ENCODE assay signal across 16 cellular contexts in genomic region chr20:10314198-10314597, GRCh38.
A peak's percentile ranks its signal among the peaks of the same experiment; 100 is the strongest.
DNase-seq lines count a peak whose midpoint lies in the region; FAIRE-seq and TF ChIP-seq lines count a peak whose summit lies in the region.
"Had no signal": no experiment of that assay in that cellular context is flagged by ENCODE, and none has a peak within 500 bp of the region (broad histone marks: within the 10 kb centered on the region; RNA-seq: fewer than 3 reads in every experiment).

No MANE protein-coding gene starts in this region.

- intact Hi-C loops in kidney (cut with DNase I) = no loop called here

- H3K9me3 Mint-ChIP-seq in osteocyte (ENCODE audit: unreplicated experiment) = peaks cover 3% of the 10 kb centered on the region

- peaks cover 0 to 8% of the 10 kb centered on the region in 2 donors for H3K9me3 ChIP-seq in kidney (ENCODE audit: control insufficient read depth in 1 of 2, low read length in 2 of 2)
- H3K9me3 ChIP-seq: suprapubic skin had no signal

- H3K27me3 Mint-ChIP-seq in osteocyte (ENCODE audit: unreplicated experiment) = no peaks in the 10 kb centered on the region
- H3K27me3 Mint-ChIP-seq: dendritic cell treated with granulocyte-macrophage colony-stimulating factor and Interleukin-4, amounts not matched to agents 40 ng/mL and 50 ng/mL, for 4 days had no signal

- DNase-seq in ELR (ENCODE audit: low read depth) (peak; percentile 9), amniotic epithelial cell (ENCODE audit: low read depth) (peak; percentile 51), fibroblast of the aortic adventitia (ENCODE audit: low read depth) (peak; percentile 76), osteocyte (ENCODE audit: extremely low spot score, unreplicated experiment) (no peak), DMS 273 (lab: John Stamatoyannopoulos, UW; ENCODE audit: unreplicated experiment) (no peak), HPDE6-E6E7 (ENCODE audit: extremely low spot score) (no peak), kidney (no peak), GM19239 (ENCODE audit: insufficient read length, low spot score) (no peak)
- DNase-seq: DND-41, NCI-H2107, NCI-H69 had no signal

- H3K27ac Mint-ChIP-seq in osteocyte (ENCODE audit: unreplicated experiment) = peak overlapping the region; percentile 90
- H3K27ac Mint-ChIP-seq: activated naive CD4-positive, alpha-beta T cell treated with anti-CD3 and anti-CD28 coated beads, Interleukin-2, amount 50 U/mL, for 24 hours; dendritic cell treated with granulocyte-macrophage colony-stimulating factor and Interleukin-4, amounts not matched to agents 40 ng/mL and 50 ng/mL, for 4 days had no signal

- H3K4me3 ChIP-seq in fibroblast of the aortic adventitia (ENCODE audit: low read depth, low read length) (no peak overlapping the region), kidney (ENCODE audit: low read length in 2 of 2) (no peak overlapping the region)
- H3K4me3 ChIP-seq: BLaER1 treated with 17β-estradiol and CSF1 and Interleukin-3, amounts not matched to agents 10 nM and 100 nM; esophagus muscularis mucosa; suprapubic skin had no signal

- H3K36me3 ChIP-seq in kidney (ENCODE audit: control insufficient read depth in 1 of 2, insufficient read depth in 2 of 2, low read length in 2 of 2) = no peaks in the 10 kb centered on the region
- H3K36me3 ChIP-seq: BLaER1 treated with 17β-estradiol and CSF1 and Interleukin-3, amounts not matched to agents 10 nM and 100 nM; esophagus muscularis mucosa; suprapubic skin had no signal

- no peaks in the 10 kb centered on the region for H3K4me1 ChIP-seq in kidney (ENCODE audit: control insufficient read depth in 1 of 2, insufficient read depth in 1 of 2, low read depth in 1 of 2, low read length in 2 of 2)
- H3K4me1 ChIP-seq: esophagus muscularis mucosa, suprapubic skin had no signal

- peaks cover 56% of the 10 kb centered on the region for H3K4me1 Mint-ChIP-seq in osteocyte (ENCODE audit: unreplicated experiment)
- H3K4me1 Mint-ChIP-seq: activated naive CD4-positive, alpha-beta T cell treated with anti-CD3 and anti-CD28 coated beads, Interleukin-2, amount 50 U/mL, for 24 hours had no signal

- H3K27ac ChIP-seq in kidney (ENCODE audit: low read depth in 2 of 2, low read length in 2 of 2) = no peak overlapping the region
- H3K27ac ChIP-seq: BLaER1 treated with 17β-estradiol and CSF1 and Interleukin-3, amounts not matched to agents 10 nM and 100 nM; esophagus muscularis mucosa; suprapubic skin had no signal

- no peak for TF ChIP-seq CTCF in fibroblast of the aortic adventitia (IDR thresholded peaks at IDR 0.05; ENCODE audit: insufficient read depth, low read length)
- TF ChIP-seq CTCF in osteocyte (IDR thresholded peaks at IDR 0.05) = no peak
- TF ChIP-seq CTCF in kidney (IDR thresholded peaks at IDR 0.05; ENCODE audit: borderline replicate concordance, extremely low read depth, insufficient read depth) = no peak

- FAIRE-seq in kidney (lab: Jason Lieb, UNC) = no peak
- no peak for FAIRE-seq in GM19239 (lab: Jason Lieb, UNC)

- H3K9ac ChIP-seq in kidney (ENCODE audit: low read length in 2 of 2) = no peak overlapping the region
- H3K9ac ChIP-seq: BLaER1 treated with 17β-estradiol and CSF1 and Interleukin-3, amounts not matched to agents 10 nM and 100 nM had no signal

- peak overlapping the region; percentile 52 for H3K4me3 Mint-ChIP-seq in osteocyte (ENCODE audit: unreplicated experiment)
- H3K4me3 Mint-ChIP-seq: activated naive CD4-positive, alpha-beta T cell treated with anti-CD3 and anti-CD28 coated beads, Interleukin-2, amount 50 U/mL, for 24 hours; dendritic cell treated with granulocyte-macrophage colony-stimulating factor and Interleukin-4, amounts not matched to agents 40 ng/mL and 50 ng/mL, for 4 days had no signal

- H3K36me3 Mint-ChIP-seq in osteocyte (ENCODE audit: unreplicated experiment) = no peaks in the 10 kb centered on the region

Comparison
In these comparisons a context has a peak if more than half of its experiments do, and no peak if none do; other contexts are left out.
1. DNase-seq: peak in ELR (single experiment), amniotic epithelial cell (single experiment) and fibroblast of the aortic adventitia (single experiment); none in osteocyte (single experiment), DMS 273 (single experiment), HPDE6-E6E7 (single experiment), kidney (single experiment) and GM19239 (single experiment).